In genomic region chr3:189282751-189283150, GRCh38 we compare ENCODE assay signal across 16 cellular contexts.
DNase-seq lines count a peak whose midpoint lies in the region; ATAC-seq and TF ChIP-seq lines count a peak whose summit lies in the region.
"Had no signal": no experiment of that assay in that cellular context is flagged by ENCODE, and none has a peak within 500 bp of the region (broad histone marks: within the 10 kb centered on the region; RNA-seq: fewer than 3 reads in every experiment).

No MANE protein-coding gene starts in this region.

- H3K4me1 Mint-ChIP-seq in activated CD4-positive, alpha-beta T cell treated with anti-CD3 and anti-CD28 coated beads for 36 hours: peaks cover 30% of the 10 kb centered on the region

- H3K27me3 ChIP-seq in vagina (no peaks in the 10 kb centered on the region), colonic mucosa (no peaks in the 10 kb centered on the region)

- DNase-seq in activated CD4-positive, alpha-beta T cell treated with anti-CD3 and anti-CD28 coated beads for 36 hours: no peak
- DNase-seq in activated CD4-positive, alpha-beta T cell treated with anti-CD3 and anti-CD28 coated beads for 1 hour: no peak
- DNase-seq in SK-N-MC (ENCODE audit: low read depth, low spot score) (no peak), epithelial cell of esophagus (ENCODE audit: low read depth) (peak; percentile 80), vagina (ENCODE audit: extremely low spot score in 2 of 2) (no peak), colonic mucosa (no peak)
- DNase-seq in activated T-cell treated with anti-CD3 and anti-CD28 coated beads, Interleukin-2, amount 50 U/mL, for 48 hours: no peak
- DNase-seq: CD4-positive, alpha-beta memory T cell; NCI-H1436; NCI-H1930; NCI-H226; NCI-H524 treated with DMSO at 0.1 percent for 48 hours; SIG-M5 had no signal

- no peaks in the 10 kb centered on the region for H3K27me3 Mint-ChIP-seq in activated CD4-positive, alpha-beta T cell treated with anti-CD3 and anti-CD28 coated beads for 36 hours
- H3K27me3 Mint-ChIP-seq: CD4-positive, alpha-beta memory T cell had no signal

- H3K36me3 ChIP-seq in SK-N-MC (ENCODE audit: insufficient read depth, low read length) (no peaks in the 10 kb centered on the region), vagina (no peaks in the 10 kb centered on the region), colonic mucosa (no peaks in the 10 kb centered on the region)

- H3K4me3 Mint-ChIP-seq in activated CD4-positive, alpha-beta T cell treated with anti-CD3 and anti-CD28 coated beads for 36 hours: no peak overlapping the region
- H3K4me3 Mint-ChIP-seq: CD4-positive, alpha-beta memory T cell had no signal

- no peak for TF ChIP-seq POLR2A in vagina (IDR thresholded peaks at IDR 0.05)

- H3K9ac ChIP-seq in SK-N-MC (ENCODE audit: insufficient read length): peak overlapping the region; percentile 22
- no peak overlapping the region for H3K9ac ChIP-seq in colonic mucosa (ENCODE audit: low read depth in 2 of 2, low read length in 2 of 2)
- H3K9ac ChIP-seq: KMS-11 had no signal

- no peaks in the 10 kb centered on the region for H3K9me3 ChIP-seq in SK-N-MC (ENCODE audit: low read depth, low read length)
- H3K9me3 ChIP-seq in vagina: no peaks in the 10 kb centered on the region
- H3K9me3 ChIP-seq in colonic mucosa: no peaks in the 10 kb centered on the region

- peak overlapping the region; percentile 69 for H3K27ac ChIP-seq in SK-N-MC
- peak overlapping the region; percentile 20 for H3K27ac ChIP-seq in vagina
- H3K27ac ChIP-seq in colonic mucosa: no peak overlapping the region
- H3K27ac ChIP-seq: 22Rv1, KMS-11 had no signal

- POLR2A ChIA-PET in activated CD4-positive, alpha-beta T cell treated with anti-CD3 and anti-CD28 coated beads for 36 hours (lab: Charles Lee): no interaction called here

- H3K9me3 Mint-ChIP-seq in activated CD4-positive, alpha-beta T cell treated with anti-CD3 and anti-CD28 coated beads for 36 hours (ENCODE audit: low read depth): no peaks in the 10 kb centered on the region
- H3K9me3 Mint-ChIP-seq: CD4-positive, alpha-beta memory T cell had no signal

- no peak overlapping the region for H3K27ac Mint-ChIP-seq in activated CD4-positive, alpha-beta T cell treated with anti-CD3 and anti-CD28 coated beads for 36 hours

- no peaks in the 10 kb centered on the region for H3K36me3 Mint-ChIP-seq in activated CD4-positive, alpha-beta T cell treated with anti-CD3 and anti-CD28 coated beads for 36 hours (ENCODE audit: low read depth)
- H3K36me3 Mint-ChIP-seq: CD4-positive, alpha-beta memory T cell had no signal

- CTCF ChIA-PET in activated CD4-positive, alpha-beta T cell treated with anti-CD3 and anti-CD28 coated beads for 36 hours (lab: Charles Lee): interaction anchor here (1.3 kb wide), 1 partner anchor 10 kb away, joined by 3 read pairs; no protein-coding TSS in a partner anchor

- H3K4me3 ChIP-seq in SK-N-MC (no peak overlapping the region), epithelial cell of esophagus (ENCODE audit: low read length) (no peak overlapping the region), vagina (no peak overlapping the region), colonic mucosa (no peak overlapping the region)

- intact Hi-C loops in activated CD4-positive, alpha-beta T cell treated with anti-CD3 and anti-CD28 coated beads for 36 hours (cut with DNase I, micrococcal nuclease): loop anchor here in 1 of 2 experiments (10.0 kb wide), 1 partner anchor 1032 kb away; no protein-coding TSS in a partner anchor
- intact Hi-C loops in vagina (cut with DNase I): no loop called here
- intact Hi-C loops in colonic mucosa (cut with DNase I): no loop called here

- TF ChIP-seq CTCF in epithelial cell of esophagus (IDR thresholded peaks at IDR 0.05; ENCODE audit: insufficient read depth, low read depth, low read length, missing control alignments) (no peak), vagina (IDR thresholded peaks at IDR 0.05) (no peak), colonic mucosa (IDR thresholded peaks at IDR 0.05) (no peak)

- peak; percentile 28 for ATAC-seq in activated CD4-positive, alpha-beta T cell treated with anti-CD3 and anti-CD28 coated beads for 36 hours
- no peak for ATAC-seq in GM18520 (IDR thresholded peaks at IDR 0.05; ENCODE audit: unreplicated experiment)

- H3K4me1 ChIP-seq in vagina: no peaks in the 10 kb centered on the region
- H3K4me1 ChIP-seq in colonic mucosa: no peaks in the 10 kb centered on the region
